ENCODE assay signal across 8 cellular contexts in genomic region chr6:125154184-125155135, GRCh38. TPM values are rescaled to one million over a fixed set of nuclear protein-coding genes. Genes with fewer than 3 reads are reported as not detected.
DNase-seq lines count a peak whose midpoint lies in the region; ATAC-seq, FAIRE-seq and TF ChIP-seq lines count a peak whose summit lies in the region.

No MANE protein-coding gene starts in this region.

- TF ChIP-seq POLR2A in GM12878 (IDR thresholded peaks at IDR 0.05; ENCODE audit: low read depth, low read length) = no peak

- H3K4me1 Mint-ChIP-seq in activated CD8-positive, alpha-beta memory T cell treated with anti-CD3 and anti-CD28 coated beads, Interleukin-2, amount 10 ng/mL, durations not matched to agents 7 days and 5 days = peaks cover 6% of the 10 kb centered on the region

- H4K20me1 ChIP-seq in GM12878 (ENCODE audit: control insufficient read depth, insufficient read depth) = no peaks in the 10 kb centered on the region

- H3K4me2 ChIP-seq in GM12878 (ENCODE audit: control insufficient read depth, insufficient read depth) = peak overlapping the region; percentile 90

- peaks cover 0 to 10% of the 10 kb centered on the region in 2 experiments; a peak in 3 of 4 replicates for H3K27me3 ChIP-seq in GM12878 (replicated peaks in 1 of 2; ENCODE audit: control insufficient read depth in 2 of 2, insufficient read depth in 2 of 2, low read length in 1 of 2)
- peaks cover 35% of the 10 kb centered on the region for H3K27me3 ChIP-seq in iPS-18a (ENCODE audit: control insufficient read depth, insufficient read depth, low read length)
- no peaks in the 10 kb centered on the region for H3K27me3 ChIP-seq in skeletal muscle tissue (ENCODE audit: control insufficient read depth in 3 of 3, insufficient read depth in 3 of 3, low read length in 3 of 3)

- H3K4me1 ChIP-seq in GM12878 (ENCODE audit: control insufficient read depth, insufficient read depth, low read length) (no peaks in the 10 kb centered on the region), iPS-18a (ENCODE audit: control insufficient read depth, low read depth, low read length) (no peaks in the 10 kb centered on the region), skeletal muscle tissue (ENCODE audit: control insufficient read depth in 3 of 3, insufficient read depth in 3 of 3, low read length in 3 of 3) (peaks cover 15 to 24% (median 15%) of the 10 kb centered on the region in 3 donors)

- RAD21 ChIA-PET in GM12878 (lab: Charles Lee; ENCODE audit: unreplicated experiment) = no interaction called here

- H3K36me3 Mint-ChIP-seq in activated CD8-positive, alpha-beta memory T cell treated with anti-CD3 and anti-CD28 coated beads, Interleukin-2, amount 10 ng/mL, durations not matched to agents 7 days and 5 days = no peaks in the 10 kb centered on the region

- TF ChIP-seq CTCF in GM12878 (IDR thresholded peaks at IDR 0.05 in 2 of 3, conservative IDR thresholded peaks at IDR 0.05 in 1 of 3; ENCODE audit: control insufficient read depth in 2 of 3, extremely low read depth in 1 of 3, insufficient read depth in 1 of 3, low read depth in 3 of 3, low read length in 3 of 3) = 0 out of 6 replicates have a peak, but pooled peaks of 1 of the 3 experiments have one; percentile 23

- DNase-seq in activated CD8-positive, alpha-beta memory T cell treated with anti-CD3 and anti-CD28 coated beads, Interleukin-2, amount 10 ng/mL, durations not matched to agents 7 days and 5 days = no peak
- DNase-seq in activated CD8-positive, alpha-beta memory T cell treated with anti-CD3 and anti-CD28 coated beads for 24 hours = no peak
- DNase-seq in NCI-H510A treated with DMSO at 0.1 percent for 48 hours (lab: John Stamatoyannopoulos, UW) (peak; percentile 17), GM12878 (ENCODE audit: low read depth, low spot score) (no peak), COR-L47 (lab: John Stamatoyannopoulos, UW) (no peak), NCI-H2107 treated with DMSO at 0.1 percent for 48 hours (lab: John Stamatoyannopoulos, UW; ENCODE audit: unreplicated experiment) (no peak)

- H2AFZ ChIP-seq in GM12878 (ENCODE audit: control insufficient read depth, low read depth, low read length) = 0 out of 2 replicates have a peak overlapping the region, but pooled peaks have one; percentile 41

- ATAC-seq in activated CD8-positive, alpha-beta memory T cell treated with anti-CD3 and anti-CD28 coated beads, Interleukin-2, amount 10 ng/mL, durations not matched to agents 7 days and 5 days = no peak
- ATAC-seq in GM12878 = peak; percentile 56

- CTCF ChIA-PET in activated CD8-positive, alpha-beta memory T cell treated with anti-CD3 and anti-CD28 coated beads, Interleukin-2, amount 10 ng/mL, durations not matched to agents 7 days and 5 days (lab: Charles Lee) = interaction anchor here (0.8 to 1.4 kb wide), 4 partner anchors 9 to 600 kb away, joined by 3 to 7 read pairs (median 3); no protein-coding TSS in a partner anchor
- CTCF ChIA-PET in GM12878 (lab: Yijun Ruan, JAX) = interaction anchor here (0.6 to 1.2 kb wide), 7 partner anchors 9 to 142 kb away, joined by 3 to 6 read pairs (median 3); no protein-coding TSS in a partner anchor

- peak overlapping the region; percentile 45 for H3K4me3 Mint-ChIP-seq in activated CD8-positive, alpha-beta memory T cell treated with anti-CD3 and anti-CD28 coated beads, Interleukin-2, amount 10 ng/mL, durations not matched to agents 7 days and 5 days

- H3K27ac Mint-ChIP-seq in activated CD8-positive, alpha-beta memory T cell treated with anti-CD3 and anti-CD28 coated beads, Interleukin-2, amount 10 ng/mL, durations not matched to agents 7 days and 5 days = no peak overlapping the region

- no peaks in the 10 kb centered on the region for H3K9me3 Mint-ChIP-seq in activated CD8-positive, alpha-beta memory T cell treated with anti-CD3 and anti-CD28 coated beads, Interleukin-2, amount 10 ng/mL, durations not matched to agents 7 days and 5 days (ENCODE audit: low read depth)

- H3K79me2 ChIP-seq in GM12878 (ENCODE audit: control insufficient read depth, insufficient read depth, low read length) = no peaks in the 10 kb centered on the region

- POLR2A ChIA-PET in GM12878 (lab: Charles Lee) = no interaction called here

- 16% methylated on average over 54 of the region's 64 CpGs for WGBS in GM12878 (ENCODE audit: insufficient coverage, insufficient replicate concordance, low lambda C conversion rate, missing lambda C conversion rate)

- SMC1A ChIA-PET in GM12878 (lab: Charles Lee; ENCODE audit: uncharacterized antibody, unreplicated experiment) = no interaction called here

- intact Hi-C loops in GM12878 (cut with micrococcal nuclease; ENCODE audit: unreplicated experiment) = loop anchor here (10.0 kb wide), 1 partner anchor 610 kb away; no protein-coding TSS in a partner anchor

- H3K27ac ChIP-seq in GM12878 (ENCODE audit: control insufficient read depth, insufficient read depth) (no peak overlapping the region), iPS-18a (ENCODE audit: low read length) (no peak overlapping the region), skeletal muscle tissue (ENCODE audit: low read depth, low read length) (peak overlapping the region; percentile 93)

- peaks cover 57% of the 10 kb centered on the region for H3K27me3 Mint-ChIP-seq in activated CD8-positive, alpha-beta memory T cell treated with anti-CD3 and anti-CD28 coated beads, Interleukin-2, amount 10 ng/mL, durations not matched to agents 7 days and 5 days

- no peak for TF ChIP-seq RAD21 in GM12878 (IDR thresholded peaks at IDR 0.05; ENCODE audit: insufficient read depth, low read depth, low read length)

- no TSS peak for BruUV-seq in GM12878 (replicated peaks; lab: Mats Ljungman, UMichigan)

- H3K4me3 ChIP-seq in GM12878 = no peak overlapping the region
- peak overlapping the region; percentile 68 for H3K4me3 ChIP-seq in iPS-18a (ENCODE audit: low read length)
- peak overlapping the region; percentile 79 to 94 (median 89) for H3K4me3 ChIP-seq in skeletal muscle tissue (ENCODE audit: low read length in 3 of 3)

- no peak for FAIRE-seq in GM12878 (lab: Jason Lieb, UNC)

- H3K9ac ChIP-seq in GM12878 (ENCODE audit: control insufficient read depth, insufficient read depth, low read length) (no peak overlapping the region), iPS-18a (ENCODE audit: low read length) (peak overlapping the region; percentile 19), skeletal muscle tissue (ENCODE audit: low read depth in 1 of 3, low read length in 3 of 3) (peak overlapping the region; percentile 96 to 97 (median 96))

- TF ChIP-seq EP300 in GM12878 (IDR thresholded peaks at IDR 0.05; ENCODE audit: borderline replicate concordance in 1 of 2, control insufficient read depth in 1 of 2, low read depth in 2 of 2, low read length in 2 of 2) = no peak

- H3K36me3 ChIP-seq in GM12878 (ENCODE audit: control insufficient read depth in 2 of 2, insufficient read depth in 2 of 2, low read length in 1 of 2) = no peaks in the 10 kb centered on the region
- no peaks in the 10 kb centered on the region for H3K36me3 ChIP-seq in iPS-18a (ENCODE audit: control insufficient read depth, low read depth, low read length)
- peaks cover 0 to 2% (median 0%) of the 10 kb centered on the region in 3 donors for H3K36me3 ChIP-seq in skeletal muscle tissue (ENCODE audit: control insufficient read depth in 3 of 3, insufficient read depth in 3 of 3, low read length in 3 of 3)

- in situ Hi-C loops in GM12878 (cut with MboI) = loop anchor here (25.0 kb wide), 1 partner anchor 608 kb away; no protein-coding TSS in a partner anchor

- H3K9me3 ChIP-seq in GM12878 (replicated peaks; ENCODE audit: control insufficient read depth, insufficient read depth, low read length) (no peaks in the 10 kb centered on the region; the same call in 2 of the 3 replicates), iPS-18a (ENCODE audit: control insufficient read depth, low read depth, low read length) (no peaks in the 10 kb centered on the region), skeletal muscle tissue (ENCODE audit: control insufficient read depth in 3 of 3, low read length in 3 of 3) (no peaks in the 10 kb centered on the region)

TF ChIP-seq in GM12878, 131 proteins besides CTCF, POLR2A, EP300 and RAD21 (continues in another document):
- TF ChIP-seq GABPA (IDR thresholded peaks at IDR 0.05; ENCODE audit: low read depth) (no peak), E2F4 (IDR thresholded peaks at IDR 0.05; ENCODE audit: low read depth, low read length) (no peak)

RNA-seq across cellular contexts. Expression of gene TPD52L1, which starts 0.9 kb away (rescaled TPM):
- not detected for total RNA-seq in activated CD8-positive, alpha-beta memory T cell treated with anti-CD3 and anti-CD28 coated beads, Interleukin-2, amount 10 ng/mL, durations not matched to agents 7 days and 5 days
- not detected in 2 replicates for total RNA-seq in GM12878 (2013; cell fraction: nucleolus; rRNA removed)
- total RNA-seq in GM12878 (2014; rRNA removed) (0.17 TPM in 1 of 2 replicates, not detected in the other), GM12878 (2014; rRNA removed; fragmentation: Illumina TruSeq; extraction: Trizol) (not detected in 2 replicates), GM12878 (2021) (0.21 and 0.28 TPM in 2 replicates), skeletal muscle tissue (14.6 TPM)
- not detected for polyA plus RNA-seq in GM12878 (2011; ENCODE audit: low read depth)
- polyA plus RNA-seq in GM12878 (2011; rRNA removed) (2.6 and 3.3 TPM in 2 replicates), GM12878 (2014; fragmentation: Illumina TruSeq; extraction: Trizol) (0.03 TPM in 1 of 2 replicates, not detected in the other), GM12878 (2014; fragmentation: Nextera tagmentation; extraction: Ambion mirVana) (under 1 TPM; 0.09 to 0.16 TPM), GM12878 (2014; rRNA removed) (0.12 and 0.14 TPM in 2 replicates), GM12878 (2016; fragmentation: Nextera tagmentation; extraction: Ambion mirVana) (not detected)
- 2.3 and 2.6 TPM in 2 replicates for polyA plus RNA-seq in GM12878 (2011; cell fraction: cytosol; rRNA removed)
- polyA plus RNA-seq in GM12878 (2011; cell fraction: nucleus; rRNA removed) = 2.2 and 2.7 TPM in 2 replicates
- polyA plus RNA-seq in GM12878 (2012) = 0.21 TPM in 1 of 2 replicates, not detected in the other
- polyA minus RNA-seq in GM12878 (2011; rRNA and poly(A)+ RNA removed) = 0.31 and 0.51 TPM in 2 replicates
- polyA minus RNA-seq in GM12878 (2011; cell fraction: cytosol; rRNA and poly(A)+ RNA removed) = 0.94 TPM in 1 of 2 replicates, not detected in the other
- 0.85 and 0.96 TPM in 2 replicates for polyA minus RNA-seq in GM12878 (2011; cell fraction: nucleus; rRNA and poly(A)+ RNA removed)

Comparison
In these comparisons a context has a peak if more than half of its experiments do, and no peak if none do; other contexts are left out.
1. RNA of gene TPD52L1, which starts 0.9 kb away (total RNA-seq): 14.6 TPM in skeletal muscle tissue (single experiment); 0.17 to 0.28 TPM in GM12878 and not detected in activated CD8-positive, alpha-beta memory T cell treated with anti-CD3 and anti-CD28 coated beads, Interleukin-2, amount 10 ng/mL, durations not matched to agents 7 days and 5 days; every median in the first group is over 10 times any median in the second.